In the genomic region with DNA sequence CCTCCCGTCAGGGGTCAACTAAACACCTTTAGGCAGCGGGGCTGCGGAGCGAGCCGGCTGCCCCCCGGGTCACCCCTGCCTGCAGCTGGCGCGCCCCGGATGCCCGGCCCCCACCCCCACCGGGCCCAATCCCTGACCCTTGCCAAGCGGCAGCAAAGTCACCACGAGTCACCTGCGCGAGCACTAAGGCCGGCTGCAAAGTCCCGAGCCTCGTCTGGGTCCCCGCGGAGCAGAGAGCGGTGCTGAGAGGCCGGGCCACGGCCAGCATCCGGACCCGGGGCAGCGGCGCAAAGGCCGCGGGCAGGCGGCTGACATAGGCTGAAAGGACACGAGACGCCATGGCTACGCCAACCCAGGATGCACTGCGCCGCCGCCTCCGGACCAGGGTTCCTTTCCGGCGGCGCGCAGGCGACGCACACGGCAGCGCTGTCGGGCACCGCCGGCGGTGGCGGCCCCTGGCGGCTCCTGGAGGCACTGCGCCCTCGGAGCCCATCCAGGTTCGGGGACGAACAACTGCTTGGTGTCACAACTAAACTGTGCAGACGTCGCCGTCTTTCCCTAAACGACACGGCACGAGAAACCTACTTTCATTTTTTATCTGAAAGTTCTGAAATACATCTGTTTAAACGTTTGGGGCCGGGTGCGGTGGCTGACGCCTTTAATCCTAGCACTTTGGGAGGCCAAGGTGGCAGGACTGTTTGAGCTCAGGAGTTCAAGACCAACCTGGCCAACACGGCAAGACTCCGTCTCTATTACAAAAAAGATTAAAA, we compare ENCODE assay signal across 8 cellular contexts. TPM values are rescaled to one million over a fixed set of nuclear protein-coding genes. Genes with fewer than 3 reads are reported as not detected.
DNase-seq lines count a peak whose midpoint lies in the region; ATAC-seq and TF ChIP-seq lines count a peak whose summit lies in the region.

Gene NDUFAB1, minus strand, starts transcription at position 366 of the 770 bp plus-strand sequence. Its CDS starts 26 bp downstream, at position 340.

- DNase-seq in KG1 (lab: John Stamatoyannopoulos, UW) (peak; percentile 87), Panc1 (ENCODE audit: low read depth, low spot score) (peak; percentile 63), activated T-helper 1 cell treated with Interleukin-2 at 50 U/mL for 16 hours (ENCODE audit: low read depth) (peak; percentile 88), fibroblast of gingiva (ENCODE audit: low read depth) (peak; percentile 87)
- DNase-seq in naive thymus-derived CD4-positive, alpha-beta T cell: peak; percentile 82 to 97 (median 89)

- ATAC-seq in GM21723 (IDR thresholded peaks at IDR 0.05; ENCODE audit: unreplicated experiment) (peak; percentile 90), Panc1 (peak; percentile 99)
- ATAC-seq in naive thymus-derived CD4-positive, alpha-beta T cell: peak; percentile 100
- peak; percentile 98 for ATAC-seq in stimulated activated memory B cell treated with anti-CD40 and anti-IgM and Interleukin-4, amounts not matched to agents 10 μg/mL and 1 μg/mL and 100 μg/mL, for 72 hours

- in situ Hi-C loops in Panc1 (cut with HindIII; ENCODE audit: low pct_unique_long_range_greater_than_20kb, low sequenced_read_pairs): no loop called here

- H3K27ac ChIP-seq in DOHH2 (ENCODE audit: low read depth, low read length) (peak within 1 kb of the TSS; percentile 45), Panc1 (ENCODE audit: low read length) (peak within 1 kb of the TSS; percentile 87)
- H3K27ac ChIP-seq in naive thymus-derived CD4-positive, alpha-beta T cell (ENCODE audit: low read depth, low read length): peak within 1 kb of the TSS; percentile 94

- peaks cover 48% of the 10 kb centered on the region for H3K79me2 ChIP-seq in DOHH2 (ENCODE audit: control insufficient read depth, low read length)

- H3K27me3 ChIP-seq in DOHH2 (ENCODE audit: control insufficient read depth, low read length): no peaks in the 10 kb centered on the region
- H3K27me3 ChIP-seq in Panc1 (ENCODE audit: control insufficient read depth, insufficient read depth, low read length): no peaks in the 10 kb centered on the region
- H3K27me3 ChIP-seq in naive thymus-derived CD4-positive, alpha-beta T cell (ENCODE audit: control insufficient read depth in 2 of 2, insufficient read depth in 2 of 2, low read length in 2 of 2): no peaks in the 10 kb centered on the region

- H3K4me1 ChIP-seq in DOHH2 (ENCODE audit: control insufficient read depth, low read length): peaks cover 25% of the 10 kb centered on the region
- H3K4me1 ChIP-seq in Panc1 (ENCODE audit: control insufficient read depth, insufficient read depth, low read length): 0 out of 2 replicates have a peak, but pooled peaks cover 3% of the 10 kb centered on the region
- H3K4me1 ChIP-seq in naive thymus-derived CD4-positive, alpha-beta T cell (ENCODE audit: control insufficient read depth in 2 of 2, insufficient read depth in 2 of 2, low read length in 2 of 2): peaks cover 5 to 13% of the 10 kb centered on the region in 2 donors

- peak within 1 kb of the TSS; percentile 74 to 89 (median 84) for H3K4me3 Mint-ChIP-seq in naive thymus-derived CD4-positive, alpha-beta T cell
- H3K4me3 Mint-ChIP-seq in stimulated activated memory B cell treated with anti-CD40 and anti-IgM and Interleukin-4, amounts not matched to agents 10 μg/mL and 1 μg/mL and 100 μg/mL, for 72 hours: peak within 1 kb of the TSS; percentile 86

- TF ChIP-seq CTCF in DOHH2 (IDR thresholded peaks at IDR 0.05; ENCODE audit: low read depth, low read length, poor library complexity, severe bottlenecking) (peak; percentile 82), Panc1 (IDR thresholded peaks at IDR 0.05) (peak; percentile 100)

- no peaks in the 10 kb centered on the region for H3K9me2 ChIP-seq in DOHH2 (replicated peaks; ENCODE audit: control insufficient read depth, low read length)

- peaks cover 17 to 48% (median 29%) of the 10 kb centered on the region in 7 donors for H3K4me1 Mint-ChIP-seq in naive thymus-derived CD4-positive, alpha-beta T cell
- H3K4me1 Mint-ChIP-seq in stimulated activated memory B cell treated with anti-CD40 and anti-IgM and Interleukin-4, amounts not matched to agents 10 μg/mL and 1 μg/mL and 100 μg/mL, for 72 hours: peaks cover 29% of the 10 kb centered on the region

- peaks cover 9% of the 10 kb centered on the region for H3F3A ChIP-seq in DOHH2 (ENCODE audit: control insufficient read depth, insufficient read depth)

- BruUV-seq in Panc1 (replicated peaks; lab: Mats Ljungman, UMichigan): no TSS peak

- H4K20me1 ChIP-seq in DOHH2 (ENCODE audit: control insufficient read depth, insufficient read depth, low read depth, low read length): peaks cover 14% of the 10 kb centered on the region; the same call in 1 of the 2 replicates

- no peaks in the 10 kb centered on the region for H3K27me3 Mint-ChIP-seq in naive thymus-derived CD4-positive, alpha-beta T cell
- no peaks in the 10 kb centered on the region for H3K27me3 Mint-ChIP-seq in stimulated activated memory B cell treated with anti-CD40 and anti-IgM and Interleukin-4, amounts not matched to agents 10 μg/mL and 1 μg/mL and 100 μg/mL, for 72 hours

- H3K27ac Mint-ChIP-seq in naive thymus-derived CD4-positive, alpha-beta T cell: peak within 1 kb of the TSS; percentile 65 to 89 (median 83)
- H3K27ac Mint-ChIP-seq in stimulated activated memory B cell treated with anti-CD40 and anti-IgM and Interleukin-4, amounts not matched to agents 10 μg/mL and 1 μg/mL and 100 μg/mL, for 72 hours: peak within 1 kb of the TSS; percentile 20

- H3K9me3 ChIP-seq in DOHH2 (ENCODE audit: control insufficient read depth, insufficient read depth, low read length) (no peaks in the 10 kb centered on the region), Panc1 (ENCODE audit: control insufficient read depth, insufficient read depth, low read depth, low read length) (no peaks in the 10 kb centered on the region)
- H3K9me3 ChIP-seq in naive thymus-derived CD4-positive, alpha-beta T cell (ENCODE audit: control insufficient read depth in 2 of 3, low read length in 3 of 3): no peaks in the 10 kb centered on the region

- CTCF ChIA-PET in Panc1 (lab: Charles Lee): interaction anchor here (0.7 to 1.1 kb wide), 4 partner anchors 17 to 39 kb away, joined by 3 to 7 read pairs (median 3); partner anchors contain the start of gene UBFD1
- CTCF ChIA-PET in naive thymus-derived CD4-positive, alpha-beta T cell (lab: Charles Lee): interaction anchor here (1.1 kb wide), 1 partner anchor 26 kb away, joined by 3 read pairs; no protein-coding TSS in a partner anchor

- H3K36me3 ChIP-seq in DOHH2 (ENCODE audit: control insufficient read depth, low read length) (peaks cover 44% of the 10 kb centered on the region), Panc1 (ENCODE audit: control insufficient read depth, insufficient read depth, low read length) (peaks cover 7% of the 10 kb centered on the region)
- H3K36me3 ChIP-seq in naive thymus-derived CD4-positive, alpha-beta T cell (ENCODE audit: control insufficient read depth in 2 of 3, insufficient read depth in 3 of 3, low read length in 3 of 3): peaks cover 6 to 33% (median 8%) of the 10 kb centered on the region in 3 experiments

- POLR2A ChIA-PET in Panc1 (lab: Charles Lee): interaction anchor here (0.6 kb wide), 1 partner anchor 59 kb away, joined by 4 read pairs; no protein-coding TSS in a partner anchor
- POLR2A ChIA-PET in naive thymus-derived CD4-positive, alpha-beta T cell (lab: Charles Lee): interaction anchor here (0.6 to 1.1 kb wide), 5 partner anchors 11 to 44 kb away, joined by 3 to 5 read pairs (median 3); partner anchors contain the start of genes EARS2, PALB2 and UBFD1

- H3K36me3 Mint-ChIP-seq in naive thymus-derived CD4-positive, alpha-beta T cell: peaks cover 0 to 10% (median 9%) of the 10 kb centered on the region in 5 donors
- peaks cover 24% of the 10 kb centered on the region for H3K36me3 Mint-ChIP-seq in stimulated activated memory B cell treated with anti-CD40 and anti-IgM and Interleukin-4, amounts not matched to agents 10 μg/mL and 1 μg/mL and 100 μg/mL, for 72 hours

- peak within 1 kb of the TSS; percentile 74 for H3K4me2 ChIP-seq in DOHH2 (ENCODE audit: low read length)

- H3K4me3 ChIP-seq in DOHH2 (ENCODE audit: low read length): peak within 1 kb of the TSS; percentile 100
- peak within 1 kb of the TSS; percentile 92 to 94 for H3K4me3 ChIP-seq in Panc1 (ENCODE audit: low read depth in 2 of 2, low read length in 2 of 2)
- H3K4me3 ChIP-seq in naive thymus-derived CD4-positive, alpha-beta T cell (ENCODE audit: low read length): peak within 1 kb of the TSS; percentile 82

- H3K9me3 Mint-ChIP-seq in naive thymus-derived CD4-positive, alpha-beta T cell: no peaks in the 10 kb centered on the region
- no peaks in the 10 kb centered on the region for H3K9me3 Mint-ChIP-seq in stimulated activated memory B cell treated with anti-CD40 and anti-IgM and Interleukin-4, amounts not matched to agents 10 μg/mL and 1 μg/mL and 100 μg/mL, for 72 hours

- intact Hi-C loops in Panc1 (cut with micrococcal nuclease; ENCODE audit: unreplicated experiment): no loop called here
- intact Hi-C loops in naive thymus-derived CD4-positive, alpha-beta T cell (cut with micrococcal nuclease): loop anchor here (1.0 to 5.0 kb wide), 6 partner anchors 39 to 941 kb away; partner anchors contain the start of genes DCTN5 (in 2 of the 2), EARS2 (in 2 of the 2), PALB2 (in 2 of the 2) and UBFD1 (in 2 of the 2)

RNA-seq across cellular contexts. Expression of gene NDUFAB1, which starts in this region (rescaled TPM):
- 166 TPM for total RNA-seq in Panc1 (2021; ENCODE audit: unreplicated experiment)
- 167 TPM for polyA plus RNA-seq in Panc1 (2012; ENCODE audit: insufficient read length)
- 10 to 100 TPM; 24.2 to 85.3 (median 38.2) TPM for total RNA-seq in naive thymus-derived CD4-positive, alpha-beta T cell
- polyA plus RNA-seq in naive thymus-derived CD4-positive, alpha-beta T cell: 100 to 1,000 TPM; 167 to 209 TPM

Comparison
In these comparisons a context has a peak if more than half of its experiments do, and no peak if none do; other contexts are left out.
1. Peak in every context shown above with its lines: DNase-seq, ATAC-seq, H3K4me3 ChIP-seq and H3K27ac ChIP-seq.